14 cellular contexts compared by ENCODE assay signal in genomic region chr5:133147411-133147810, GRCh38.
DNase-seq lines count a peak whose midpoint lies in the region; ATAC-seq and TF ChIP-seq lines count a peak whose summit lies in the region.
"Had no signal": no experiment of that assay in that cellular context is flagged by ENCODE, and none has a peak within 500 bp of the region (broad histone marks: within the 10 kb centered on the region; RNA-seq: fewer than 3 reads in every experiment).

No MANE protein-coding gene starts in this region.

- H3K27me3 Mint-ChIP-seq in activated naive CD8-positive, alpha-beta T cell = no peaks in the 10 kb centered on the region
- H3K27me3 Mint-ChIP-seq in activated naive CD8-positive, alpha-beta T cell treated with anti-CD3 and anti-CD28 coated beads for 36 hours = no peaks in the 10 kb centered on the region
- H3K27me3 Mint-ChIP-seq in glutamatergic neuron (ENCODE audit: unreplicated experiment) = peaks cover 9% of the 10 kb centered on the region
- H3K27me3 Mint-ChIP-seq in type B pancreatic cell = peaks cover 3% of the 10 kb centered on the region

- H3K4me3 ChIP-seq in WERI-Rb-1 (ENCODE audit: low read depth, low read length) = no peak overlapping the region
- H3K4me3 ChIP-seq: gastrocnemius medialis, thyroid gland had no signal

- TF ChIP-seq CTCF in WERI-Rb-1 (IDR thresholded peaks at IDR 0.05; ENCODE audit: low read depth, low read length) (no peak), glutamatergic neuron (IDR thresholded peaks at IDR 0.05; ENCODE audit: partially characterized antibody, unreplicated experiment) (no peak), type B pancreatic cell (conservative IDR thresholded peaks at IDR 0.05) (no peak)

- no peaks in the 10 kb centered on the region for H3K9me3 Mint-ChIP-seq in activated naive CD8-positive, alpha-beta T cell (ENCODE audit: low read depth)
- peaks cover 10% of the 10 kb centered on the region for H3K9me3 Mint-ChIP-seq in activated naive CD8-positive, alpha-beta T cell treated with anti-CD3 and anti-CD28 coated beads for 36 hours
- peaks cover 14% of the 10 kb centered on the region for H3K9me3 Mint-ChIP-seq in glutamatergic neuron (ENCODE audit: unreplicated experiment)
- H3K9me3 Mint-ChIP-seq in type B pancreatic cell = peaks cover 4% of the 10 kb centered on the region
- H3K9me3 Mint-ChIP-seq: effector memory CD8-positive, alpha-beta T cell had no signal

- H3K9me3 ChIP-seq in WERI-Rb-1 (ENCODE audit: severe bottlenecking) = no peaks in the 10 kb centered on the region
- H3K9me3 ChIP-seq: gastrocnemius medialis, thyroid gland had no signal

- H3K4me3 Mint-ChIP-seq in activated naive CD8-positive, alpha-beta T cell = no peak overlapping the region
- no peak overlapping the region for H3K4me3 Mint-ChIP-seq in activated naive CD8-positive, alpha-beta T cell treated with anti-CD3 and anti-CD28 coated beads for 36 hours
- H3K4me3 Mint-ChIP-seq in glutamatergic neuron (ENCODE audit: unreplicated experiment) (no peak overlapping the region), type B pancreatic cell (no peak overlapping the region)
- H3K4me3 Mint-ChIP-seq: activated T-cell treated with anti-CD3 and anti-CD28 coated beads, Interleukin-2, amount 50 U/mL, for 72 hours; effector memory CD8-positive, alpha-beta T cell had no signal

- H3K36me3 ChIP-seq in WERI-Rb-1 = no peaks in the 10 kb centered on the region
- H3K36me3 ChIP-seq: gastrocnemius medialis, thyroid gland had no signal

- H3K27ac Mint-ChIP-seq in activated naive CD8-positive, alpha-beta T cell = peak overlapping the region; percentile 64
- no peak overlapping the region for H3K27ac Mint-ChIP-seq in activated naive CD8-positive, alpha-beta T cell treated with anti-CD3 and anti-CD28 coated beads for 36 hours
- H3K27ac Mint-ChIP-seq in glutamatergic neuron (ENCODE audit: unreplicated experiment) (no peak overlapping the region), type B pancreatic cell (no peak overlapping the region)
- H3K27ac Mint-ChIP-seq: activated T-cell treated with anti-CD3 and anti-CD28 coated beads, Interleukin-2, amount 50 U/mL, for 72 hours; effector memory CD8-positive, alpha-beta T cell had no signal

- H3K27ac ChIP-seq in WERI-Rb-1 = no peak overlapping the region
- H3K27ac ChIP-seq: gastrocnemius medialis, thyroid gland had no signal

- H3K27me3 ChIP-seq in WERI-Rb-1 (ENCODE audit: insufficient read depth, low read depth, severe bottlenecking) = no peaks in the 10 kb centered on the region
- H3K27me3 ChIP-seq: gastrocnemius medialis, thyroid gland had no signal

- DNase-seq in activated naive CD8-positive, alpha-beta T cell treated with anti-CD3 and anti-CD28 coated beads for 36 hours = no peak
- DNase-seq in WERI-Rb-1 = peak; percentile 32
- peak; percentile 26 for DNase-seq in glutamatergic neuron
- DNase-seq in type B pancreatic cell (ENCODE audit: extremely low spot score, unreplicated experiment) = peak; percentile 58
- DNase-seq in NCI-H345 (lab: John Stamatoyannopoulos, UW) = no peak
- DNase-seq in NOMO-1 treated with DMSO at 0.1 percent for 48 hours (lab: John Stamatoyannopoulos, UW; ENCODE audit: unreplicated experiment) = no peak
- DNase-seq: activated T-cell treated with anti-CD3 and anti-CD28 coated beads, Interleukin-2, amount 50 U/mL, for 72 hours; AML-193; effector memory CD8-positive, alpha-beta T cell; gastrocnemius medialis; thyroid gland had no signal

- no peak for ATAC-seq in GM21367 (IDR thresholded peaks at IDR 0.05; ENCODE audit: unreplicated experiment)
- ATAC-seq: activated CD4-positive, CD25-positive, alpha-beta regulatory T cell treated with anti-CD3 and anti-CD28 coated beads, Interleukin-2, amount 50 U/mL, for 24 hours; activated T-cell treated with anti-CD3 and anti-CD28 coated beads, Interleukin-2, amount 50 U/mL, for 72 hours; effector memory CD8-positive, alpha-beta T cell; gastrocnemius medialis had no signal

- peaks cover 25% of the 10 kb centered on the region for H3K4me1 Mint-ChIP-seq in activated naive CD8-positive, alpha-beta T cell (ENCODE audit: low read depth)
- H3K4me1 Mint-ChIP-seq in activated naive CD8-positive, alpha-beta T cell treated with anti-CD3 and anti-CD28 coated beads for 36 hours = peaks cover 17% of the 10 kb centered on the region
- H3K4me1 Mint-ChIP-seq in glutamatergic neuron (ENCODE audit: low read depth, unreplicated experiment) (peaks cover 33% of the 10 kb centered on the region), type B pancreatic cell (ENCODE audit: unreplicated experiment) (peaks cover 14% of the 10 kb centered on the region)

- peaks cover 3% of the 10 kb centered on the region for H3K36me3 Mint-ChIP-seq in activated naive CD8-positive, alpha-beta T cell
- peaks cover 2% of the 10 kb centered on the region for H3K36me3 Mint-ChIP-seq in activated naive CD8-positive, alpha-beta T cell treated with anti-CD3 and anti-CD28 coated beads for 36 hours
- H3K36me3 Mint-ChIP-seq in glutamatergic neuron (ENCODE audit: unreplicated experiment) (peaks cover 14% of the 10 kb centered on the region), type B pancreatic cell (no peaks in the 10 kb centered on the region)

Comparison
In these comparisons a context has a peak if more than half of its experiments do, and no peak if none do; other contexts are left out.
1. DNase-seq: peak in WERI-Rb-1 (single experiment), glutamatergic neuron (single experiment) and type B pancreatic cell (single experiment); none in activated naive CD8-positive, alpha-beta T cell treated with anti-CD3 and anti-CD28 coated beads for 36 hours (single experiment), NCI-H345 (single experiment) and NOMO-1 treated with DMSO at 0.1 percent for 48 hours (single experiment).